ENCODE assay signal across 8 cellular contexts in the genomic region with DNA sequence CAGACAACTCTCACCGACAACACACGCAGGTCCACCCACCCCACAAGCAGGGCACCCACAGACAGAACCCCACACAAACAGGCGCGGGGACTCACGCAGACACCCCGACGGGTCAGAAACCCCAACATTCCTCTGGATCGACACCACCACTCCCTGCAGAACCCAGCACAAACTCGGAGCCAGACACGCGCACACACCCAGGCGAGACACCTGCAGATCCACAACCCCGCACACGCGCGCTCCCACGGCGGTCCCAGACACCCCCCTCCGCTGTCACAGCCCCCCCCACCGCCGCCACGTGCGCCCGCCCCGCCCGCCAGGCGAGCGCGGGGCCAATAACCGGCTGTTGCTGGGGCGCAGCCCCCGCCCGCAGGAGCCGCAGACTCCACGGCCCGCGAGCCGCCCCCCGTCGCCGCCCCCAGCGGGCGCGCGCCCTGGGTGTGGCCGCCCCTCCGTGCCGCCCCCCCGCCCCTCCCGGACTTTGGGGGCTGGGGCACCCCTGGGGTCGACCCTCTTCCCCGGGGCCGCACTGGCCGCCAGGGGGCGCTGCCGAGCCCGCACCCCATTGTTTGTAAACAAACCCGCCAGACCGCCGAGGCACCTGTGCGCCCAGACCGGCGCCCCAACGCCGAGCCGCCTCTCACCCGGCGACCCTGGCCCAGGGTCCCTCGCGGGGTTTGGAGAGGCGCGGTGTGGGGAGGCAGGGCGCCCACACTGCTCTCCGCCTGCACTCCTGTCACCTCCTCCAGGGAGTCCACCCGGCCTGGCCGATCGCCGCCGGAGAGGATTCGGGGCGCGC. TPM values are rescaled to one million over a fixed set of nuclear protein-coding genes. Genes with fewer than 3 reads are reported as not detected.
DNase-seq lines count a peak whose midpoint lies in the region; ATAC-seq and TF ChIP-seq lines count a peak whose summit lies in the region.

No MANE protein-coding gene starts in this region.

- peaks cover 29% of the 10 kb centered on the region for H3K4me1 ChIP-seq in IMR-90 (ENCODE audit: control insufficient read depth, insufficient read depth, low read length)

- peak overlapping the region in 1 of 2 experiments; percentile 26; a peak in 1 of 4 replicates for H4K8ac ChIP-seq in IMR-90 (ENCODE audit: low read depth in 2 of 2, low read length in 2 of 2)

- H3K4me3 ChIP-seq in IMR-90 (ENCODE audit: insufficient read depth, low read depth, low read length): peak overlapping the region; percentile 96

- 2% methylated on average over 12 of the region's 82 CpGs; no CpG with 5 or more reads in 1 of the 2 experiments for WGBS in IMR-90 (ENCODE audit: extremely low coverage in 2 of 2, insufficient read length in 1 of 2), 2 experiments

- H3K4me3 Mint-ChIP-seq in activated CD4-positive, alpha-beta T cell treated with anti-CD3 and anti-CD28 coated beads, Interleukin-2, amount 10 ng/mL, durations not matched to agents 7 days and 5 days: peak overlapping the region; percentile 56
- peak overlapping the region; percentile 44 for H3K4me3 Mint-ChIP-seq in memory B cell

- BruUV-seq in IMR-90 (replicated peaks; lab: Mats Ljungman, UMichigan): no TSS peak

- H3K9ac ChIP-seq in IMR-90 (ENCODE audit: low read depth, low read length): peak overlapping the region; percentile 97

- peak overlapping the region; percentile 99 for H2AK5ac ChIP-seq in IMR-90 (ENCODE audit: low read depth, low read length)

- H3K36me3 ChIP-seq in IMR-90 (ENCODE audit: control insufficient read depth, insufficient read depth, low read length): no peaks in the 10 kb centered on the region

- H3K9me3 ChIP-seq in IMR-90 (ENCODE audit: control insufficient read depth, insufficient read depth, low read length): no peaks in the 10 kb centered on the region

- TF ChIP-seq CTCF in GM10266 (IDR thresholded peaks at IDR 0.05; ENCODE audit: control insufficient read depth, insufficient read depth, low read depth, missing control alignments) (peak; percentile 89), IMR-90 (conservative IDR thresholded peaks at IDR 0.05; ENCODE audit: low read depth, low read length) (peak; percentile 66)

- peak overlapping the region; percentile 47 for H3K27ac Mint-ChIP-seq in activated CD4-positive, alpha-beta T cell treated with anti-CD3 and anti-CD28 coated beads, Interleukin-2, amount 10 ng/mL, durations not matched to agents 7 days and 5 days
- no peak overlapping the region for H3K27ac Mint-ChIP-seq in memory B cell

- no peaks in the 10 kb centered on the region for H3K27me3 ChIP-seq in IMR-90 (ENCODE audit: control insufficient read depth, insufficient read depth, low read length)

- peak overlapping the region; percentile 46 for H2BK120ac ChIP-seq in IMR-90 (ENCODE audit: low read depth, low read length)

- peak overlapping the region; percentile 55 for H3K18ac ChIP-seq in IMR-90 (ENCODE audit: low read depth, low read length)

- H2BK15ac ChIP-seq in IMR-90 (ENCODE audit: low read depth, low read length): peak overlapping the region; percentile 25; the same call in 1 of the 3 replicates

- ATAC-seq in IMR-90 (ENCODE audit: low read depth) (peak; percentile 0), memory B cell (ENCODE audit: low read depth) (peak; percentile 41), GM19351 (IDR thresholded peaks at IDR 0.05; ENCODE audit: unreplicated experiment) (no peak)

- CTCF ChIA-PET in IMR-90 (lab: Yijun Ruan, JAX): no interaction called here
- CTCF ChIA-PET in activated CD4-positive, alpha-beta T cell treated with anti-CD3 and anti-CD28 coated beads, Interleukin-2, amount 10 ng/mL, durations not matched to agents 7 days and 5 days (lab: Charles Lee): interaction anchor here (1.5 kb wide), 1 partner anchor 14 kb away, joined by 8 read pairs; no protein-coding TSS in a partner anchor

- H3K56ac ChIP-seq in IMR-90 (ENCODE audit: extremely low read depth, insufficient read depth, low read length): no peak overlapping the region

- H4K91ac ChIP-seq in IMR-90 (ENCODE audit: insufficient read depth, low read depth, low read length): peak overlapping the region; percentile 78

- H2BK5ac ChIP-seq in IMR-90 (ENCODE audit: low read depth, low read length, poor library complexity, severe bottlenecking): peak overlapping the region; percentile 90

- H3K36me3 Mint-ChIP-seq in activated CD4-positive, alpha-beta T cell treated with anti-CD3 and anti-CD28 coated beads, Interleukin-2, amount 10 ng/mL, durations not matched to agents 7 days and 5 days (ENCODE audit: low read depth): peaks cover 7% of the 10 kb centered on the region
- no peaks in the 10 kb centered on the region for H3K36me3 Mint-ChIP-seq in memory B cell

- peaks cover 33% of the 10 kb centered on the region for H4K20me1 ChIP-seq in IMR-90 (ENCODE audit: insufficient read depth, low read length)

- no peak overlapping the region for H2BK20ac ChIP-seq in IMR-90 (ENCODE audit: low read depth, low read length)

- peak overlapping the region; percentile 95 for H2AK9ac ChIP-seq in IMR-90 (replicated peaks; ENCODE audit: low read depth, low read length, poor library complexity)

- 0 out of 2 replicates have a peak overlapping the region, but pooled peaks have one; percentile 2 for H4K5ac ChIP-seq in IMR-90 (ENCODE audit: low read depth, low read length)

- peak overlapping the region; percentile 72 for H3K4ac ChIP-seq in IMR-90 (ENCODE audit: low read depth, low read length)

- H2AFZ ChIP-seq in IMR-90 (replicated peaks; ENCODE audit: low read length, poor library complexity): peak overlapping the region; percentile 75

- TF ChIP-seq POLR2A in IMR-90 (IDR thresholded peaks at IDR 0.05; ENCODE audit: low read depth, low read length): no peak

- H3K9me1 ChIP-seq in IMR-90 (ENCODE audit: insufficient read depth, low read length): peaks cover 21% of the 10 kb centered on the region

- POLR2A ChIA-PET in IMR-90 (lab: Charles Lee; ENCODE audit: unreplicated experiment): no interaction called here
- POLR2A ChIA-PET in activated CD4-positive, alpha-beta T cell treated with anti-CD3 and anti-CD28 coated beads, Interleukin-2, amount 10 ng/mL, durations not matched to agents 7 days and 5 days (lab: Charles Lee): interaction anchor here (1.4 kb wide), 1 partner anchor 73 kb away, joined by 3 read pairs; no protein-coding TSS in a partner anchor

- dilution Hi-C loops in IMR-90 (cut with HindIII; ENCODE audit: low sequenced_read_pairs, unreplicated experiment): no loop called here

- H3K14ac ChIP-seq in IMR-90 (replicated peaks; ENCODE audit: low read depth, low read length): peak overlapping the region; percentile 92

- peaks cover 10 to 49% of the 10 kb centered on the region in 2 experiments for H3K79me1 ChIP-seq in IMR-90 (ENCODE audit: low read depth in 1 of 2, low read length in 2 of 2)

- in situ Hi-C loops in IMR-90 (cut with MboI; ENCODE audit: low sequenced_read_pairs): no loop called here

- H3K4me1 Mint-ChIP-seq in activated CD4-positive, alpha-beta T cell treated with anti-CD3 and anti-CD28 coated beads, Interleukin-2, amount 10 ng/mL, durations not matched to agents 7 days and 5 days: peaks cover 37% of the 10 kb centered on the region
- H3K4me1 Mint-ChIP-seq in memory B cell: peaks cover 18% of the 10 kb centered on the region

- H3K27ac ChIP-seq in IMR-90 (ENCODE audit: insufficient read depth, low read length): peak overlapping the region; percentile 97

- intact Hi-C loops in IMR-90 (cut with micrococcal nuclease): loop anchor here (1.0 kb wide), 1 partner anchor 14 kb away; no protein-coding TSS in a partner anchor

- peak overlapping the region; percentile 98 for H3K4me2 ChIP-seq in IMR-90 (ENCODE audit: low read depth, low read length)

- H3K27me3 Mint-ChIP-seq in activated CD4-positive, alpha-beta T cell treated with anti-CD3 and anti-CD28 coated beads, Interleukin-2, amount 10 ng/mL, durations not matched to agents 7 days and 5 days: peaks cover 2% of the 10 kb centered on the region
- H3K27me3 Mint-ChIP-seq in memory B cell: no peaks in the 10 kb centered on the region

- DNase-seq in GM10266 (ENCODE audit: extremely low spot score): peak; percentile 88
- DNase-seq in IMR-90: peak; percentile 18
- peak; percentile 84 for DNase-seq in activated CD4-positive, alpha-beta T cell treated with anti-CD3 and anti-CD28 coated beads, Interleukin-2, amount 10 ng/mL, durations not matched to agents 7 days and 5 days
- DNase-seq in effector CD4-positive, alpha-beta T cell: peak; percentile 79
- DNase-seq in memory B cell (ENCODE audit: low spot score in 2 of 2): peak; percentile 92 to 96
- peak; percentile 62 for DNase-seq in stimulated activated CD8-positive, alpha-beta memory T cell treated with anti-CD3 and anti-CD28 coated beads, Interleukin-15, amount 100 ng/mL, for 1 hour (ENCODE audit: low read depth)
- DNase-seq in SKM-1 (lab: John Stamatoyannopoulos, UW; ENCODE audit: unreplicated experiment): no peak

- peak overlapping the region; percentile 96 for H3K23ac ChIP-seq in IMR-90 (ENCODE audit: low read depth, low read length)

- peak; percentile 18; the same call in 1 of the 2 replicates for TF ChIP-seq RAD21 in IMR-90 (IDR thresholded peaks at IDR 0.05; ENCODE audit: low read length)

- no peaks in the 10 kb centered on the region for H3K9me3 Mint-ChIP-seq in activated CD4-positive, alpha-beta T cell treated with anti-CD3 and anti-CD28 coated beads, Interleukin-2, amount 10 ng/mL, durations not matched to agents 7 days and 5 days
- no peaks in the 10 kb centered on the region for H3K9me3 Mint-ChIP-seq in memory B cell

TF ChIP-seq in IMR-90, 13 proteins besides CTCF, POLR2A, EP300 and RAD21 (continues in another document):
- no peak; the same call in 1 of the 2 replicates for TF ChIP-seq CHD1 (IDR thresholded peaks at IDR 0.05; ENCODE audit: low read depth, low read length)

RNA-seq across cellular contexts. Expression of gene BBC3, which starts 0.7 kb away (rescaled TPM):
- 1.6 and 1.9 TPM in 2 replicates for total RNA-seq in IMR-90 (2012; rRNA removed)
- 6.5 and 7.3 TPM in 2 replicates for polyA plus RNA-seq in IMR-90 (2012; rRNA removed)
- 4.4 and 12.4 TPM in 2 replicates for polyA plus RNA-seq in IMR-90 (2012; cell fraction: cytosol; rRNA removed)
- 14.7 and 19.5 TPM in 2 replicates for polyA plus RNA-seq in IMR-90 (2012; cell fraction: nucleus; rRNA removed; ENCODE audit: low replicate concordance)
- total RNA-seq in activated CD4-positive, alpha-beta T cell treated with anti-CD3 and anti-CD28 coated beads, Interleukin-2, amount 10 ng/mL, durations not matched to agents 7 days and 5 days: 10 to 100 TPM; 12.8 to 19.0 TPM

RNA-seq across cellular contexts. Expression of gene CCDC9, which starts 26.0 kb away (rescaled TPM):
- total RNA-seq in IMR-90 (2012; rRNA removed): 2.9 and 3.6 TPM in 2 replicates
- polyA plus RNA-seq in IMR-90 (2012; rRNA removed): 8.6 and 9.6 TPM in 2 replicates
- 5.6 and 8.4 TPM in 2 replicates for polyA plus RNA-seq in IMR-90 (2012; cell fraction: cytosol; rRNA removed)
- polyA plus RNA-seq in IMR-90 (2012; cell fraction: nucleus; rRNA removed; ENCODE audit: low replicate concordance): 29.1 and 33.9 TPM in 2 replicates
- 10 to 100 TPM; 20.4 to 24.1 TPM for total RNA-seq in activated CD4-positive, alpha-beta T cell treated with anti-CD3 and anti-CD28 coated beads, Interleukin-2, amount 10 ng/mL, durations not matched to agents 7 days and 5 days

RNA-seq across cellular contexts. Expression of gene INAFM1, which starts 44.4 kb away (rescaled TPM):
- 0.36 and 0.56 TPM in 2 replicates for total RNA-seq in IMR-90 (2012; rRNA removed)
- polyA plus RNA-seq in IMR-90 (2012; rRNA removed): 7.8 and 11.0 TPM in 2 replicates
- 3.7 and 17.5 TPM in 2 replicates for polyA plus RNA-seq in IMR-90 (2012; cell fraction: cytosol; rRNA removed)
- 25.4 and 47.4 TPM in 2 replicates for polyA plus RNA-seq in IMR-90 (2012; cell fraction: nucleus; rRNA removed; ENCODE audit: low replicate concordance)
- 10 to 100 TPM; 12.8 to 14.9 TPM for total RNA-seq in activated CD4-positive, alpha-beta T cell treated with anti-CD3 and anti-CD28 coated beads, Interleukin-2, amount 10 ng/mL, durations not matched to agents 7 days and 5 days
